In genomic region chr1:175599212-175599681, GRCh38 we compare ENCODE assay signal across 9 cellular contexts.
DNase-seq lines count a peak whose midpoint lies in the region; ATAC-seq, FAIRE-seq and TF ChIP-seq lines count a peak whose summit lies in the region.
"Had no signal": no experiment of that assay in that cellular context is flagged by ENCODE, and none has a peak within 500 bp of the region (broad histone marks: within the 10 kb centered on the region; RNA-seq: fewer than 3 reads in every experiment).

No MANE protein-coding gene starts in this region.

- TF ChIP-seq RAD21 in HepG2 (CRISPR knock-in tag; IDR thresholded peaks at IDR 0.05) = no peak

- H3K4me2 ChIP-seq in smooth muscle cell (peak overlapping the region; percentile 77), HepG2 (ENCODE audit: low read depth, low read length) (no peak overlapping the region)

- no peak overlapping the region for H2AFZ ChIP-seq in smooth muscle cell (ENCODE audit: low read depth)
- no peak overlapping the region for H2AFZ ChIP-seq in HepG2 (ENCODE audit: low read length)

- no peaks in the 10 kb centered on the region for H3K36me3 ChIP-seq in HUES48 (ENCODE audit: control insufficient read depth, insufficient read depth, low read length)
- H3K36me3 ChIP-seq in smooth muscle cell (ENCODE audit: low read depth) = no peaks in the 10 kb centered on the region
- no peaks in the 10 kb centered on the region for H3K36me3 ChIP-seq in HAP-1 (replicated peaks)
- H3K36me3 ChIP-seq in HepG2 (replicated peaks in 1 of 2; ENCODE audit: control insufficient read depth in 1 of 2, insufficient read depth in 2 of 2, low read length in 2 of 2) = no peaks in the 10 kb centered on the region

- H3K27me3 ChIP-seq in HUES48 (ENCODE audit: control insufficient read depth, insufficient read depth, low read length) (peaks cover 41% of the 10 kb centered on the region), smooth muscle cell (ENCODE audit: low read depth) (peaks cover 64% of the 10 kb centered on the region), HAP-1 (ENCODE audit: low read depth) (peaks cover 2% of the 10 kb centered on the region; the same call in 1 of the 2 replicates), HepG2 (ENCODE audit: control insufficient read depth in 1 of 2, insufficient read depth in 2 of 2, low read length in 2 of 2) (peaks cover 0 to 7% of the 10 kb centered on the region in 2 experiments; a peak in 1 of 5 replicates)

- 11% methylated on average over 36 of the region's 42 CpGs for WGBS in smooth muscle cell (ENCODE audit: low lambda C conversion rate)
- WGBS in HepG2 (ENCODE audit: low lambda C conversion rate) = 77% methylated on average over 31 of the region's 42 CpGs

- no TSS peak for BruUV-seq in HepG2 (replicated peaks; lab: Mats Ljungman, UMichigan)

- no peak for TF ChIP-seq POLR2A in HepG2 (IDR thresholded peaks at IDR 0.05; ENCODE audit: insufficient read depth in 1 of 2, low read depth in 2 of 2, low read length in 2 of 2)

- no peak overlapping the region for H3K9ac ChIP-seq in HUES48 (ENCODE audit: low read depth, low read length)
- H3K9ac ChIP-seq in smooth muscle cell (ENCODE audit: low read depth) = no peak overlapping the region
- H3K9ac ChIP-seq in HepG2 (ENCODE audit: insufficient read depth, low read depth, low read length) = no peak overlapping the region

- TF ChIP-seq CTCF in smooth muscle cell (IDR thresholded peaks at IDR 0.05; ENCODE audit: borderline replicate concordance, insufficient read depth, poor library complexity, severe bottlenecking) = no peak
- no peak for TF ChIP-seq CTCF in HepG2 (CRISPR knock-in tag; IDR thresholded peaks at IDR 0.05)

- peak; percentile 9 for DNase-seq in iPS DF 19.7 (ENCODE audit: low read depth, low spot score)
- no peak for DNase-seq in smooth muscle cell (lab: John Stamatoyannopoulos, UW; ENCODE audit: unreplicated experiment)
- DNase-seq in HAP-1 (ENCODE audit: low spot score in 2 of 2) = no peak
- DNase-seq in HepG2 (ENCODE audit: low spot score) = no peak
- DNase-seq: NCI-H1436 treated with DMSO at 0.1 percent for 48 hours; stimulated activated CD4-positive, alpha-beta T cell treated with anti-CD3 and anti-CD28 coated beads, Interleukin-2, amount 100 ng/mL, for 24 hours had no signal

- no peaks in the 10 kb centered on the region for H3K79me2 ChIP-seq in smooth muscle cell (ENCODE audit: low read depth)
- no peaks in the 10 kb centered on the region for H3K79me2 ChIP-seq in HepG2 (ENCODE audit: insufficient read depth, low read length)

- H3K4me1 ChIP-seq in HUES48 (ENCODE audit: control insufficient read depth, insufficient read depth, low read length) = peaks cover 13% of the 10 kb centered on the region; the same call in 1 of the 2 replicates
- H3K4me1 ChIP-seq in smooth muscle cell (ENCODE audit: low read depth) = no peaks in the 10 kb centered on the region
- H3K4me1 ChIP-seq in HAP-1 = no peaks in the 10 kb centered on the region
- no peaks in the 10 kb centered on the region for H3K4me1 ChIP-seq in HepG2 (ENCODE audit: insufficient read depth, low read length)

- POLR2A ChIA-PET in HepG2 (lab: Yijun Ruan, JAX) = no interaction called here

- in situ Hi-C loops in HAP-1 (cut with MboI; ENCODE audit: low sequenced_read_pairs) (no loop called here), HepG2 (cut with HindIII; ENCODE audit: extremely low pct_ligation_motif_present, low pct_unique_long_range_greater_than_20kb) (no loop called here)

- no peak for TF ChIP-seq EP300 in HepG2 (IDR thresholded peaks at IDR 0.05; ENCODE audit: low read depth in 2 of 2, low read length in 2 of 2)
- TF ChIP-seq EP300 in HepG2 (CRISPR knock-in tag; IDR thresholded peaks at IDR 0.05; ENCODE audit: borderline replicate concordance) = no peak

- CTCF ChIA-PET in HepG2 (lab: Yijun Ruan, JAX; ENCODE audit: low intra/inter-chr PET ratio, low total read pairs) = no interaction called here

- H3K9me3 ChIP-seq in HUES48 (ENCODE audit: control insufficient read depth, insufficient read depth, low read length) (no peaks in the 10 kb centered on the region), smooth muscle cell (replicated peaks; ENCODE audit: low read depth) (no peaks in the 10 kb centered on the region), HAP-1 (no peaks in the 10 kb centered on the region), HepG2 (ENCODE audit: low read length) (no peaks in the 10 kb centered on the region)

- peak; percentile 31 for ATAC-seq in GM19467 (IDR thresholded peaks at IDR 0.05; ENCODE audit: unreplicated experiment)
- ATAC-seq in HepG2 = no peak
- no peak for ATAC-seq in HG02610 (IDR thresholded peaks at IDR 0.05; ENCODE audit: unreplicated experiment)

- no peak for FAIRE-seq in HepG2 (lab: Jason Lieb, UNC)

- H3F3A ChIP-seq in smooth muscle cell (ENCODE audit: low read depth) = no peaks in the 10 kb centered on the region

- H3K4me3 ChIP-seq in HUES48 (ENCODE audit: low read depth, low read length) (peak overlapping the region; percentile 52), smooth muscle cell (peak overlapping the region; percentile 28), HAP-1 (no peak overlapping the region), HepG2 (replicated peaks in 1 of 3; ENCODE audit: insufficient read depth in 1 of 3, low read depth in 2 of 3, low read length in 3 of 3) (no peak overlapping the region)

- intact Hi-C loops in HepG2 (cut with micrococcal nuclease; ENCODE audit: unreplicated experiment) = no loop called here

- H4K20me1 ChIP-seq in smooth muscle cell (ENCODE audit: low read depth) = no peaks in the 10 kb centered on the region
- no peaks in the 10 kb centered on the region for H4K20me1 ChIP-seq in HepG2 (ENCODE audit: insufficient read depth, low read length)

- H3K27ac ChIP-seq in HUES48 (ENCODE audit: low read depth, low read length) (no peak overlapping the region), smooth muscle cell (ENCODE audit: low read depth) (no peak overlapping the region), HepG2 (ENCODE audit: extremely low read length, insufficient read depth, low read length) (no peak overlapping the region)

TF ChIP-seq in HepG2, 621 proteins besides CTCF, POLR2A, EP300 and RAD21:
- TF ChIP-seq MBNL3 (CRISPR knock-in tag; conservative IDR thresholded peaks at IDR 0.05) = no peak
- TF ChIP-seq MXD4 (CRISPR knock-in tag; IDR thresholded peaks at IDR 0.05) = no peak
- no peak for TF ChIP-seq ZMYM2 (CRISPR knock-in tag; IDR thresholded peaks at IDR 0.05)
- TF ChIP-seq CEBPZ (IDR thresholded peaks at IDR 0.05; ENCODE audit: low read length) = no peak
- no peak for TF ChIP-seq MNT (IDR thresholded peaks at IDR 0.05)

Comparison
In these comparisons a context has a peak if more than half of its experiments do, and no peak if none do; other contexts are left out.
1. H3K4me3 ChIP-seq: peak in HUES48 (single experiment) and smooth muscle cell (single experiment); none in HAP-1 (single experiment) and HepG2 (0 of 3).